In genomic region chr4:4385729-4386295, GRCh38 we compare ENCODE assay signal across 8 cellular contexts. TPM values are rescaled to one million over a fixed set of nuclear protein-coding genes. Genes with fewer than 3 reads are reported as not detected.
DNase-seq lines count a peak whose midpoint lies in the region; ATAC-seq and TF ChIP-seq lines count a peak whose summit lies in the region.

No MANE protein-coding gene starts in this region.

- H3K9me3 Mint-ChIP-seq in activated CD4-positive, alpha-beta T cell treated with anti-CD3 and anti-CD28 coated beads, Interleukin-2, amount 10 ng/mL, durations not matched to agents 7 days and 5 days: no peaks in the 10 kb centered on the region
- no peaks in the 10 kb centered on the region for H3K9me3 Mint-ChIP-seq in activated CD8-positive, alpha-beta T cell treated with anti-CD3 and anti-CD28 coated beads for 36 hours
- no peaks in the 10 kb centered on the region for H3K9me3 Mint-ChIP-seq in stimulated activated naive B cell treated with anti-CD40 and anti-IgM and Interleukin-4, amounts not matched to agents 10 μg/mL and 1 μg/mL and 100 μg/mL, for 72 hours

- TF ChIP-seq CTCF in activated CD8-positive, alpha-beta T cell treated with anti-CD3 and anti-CD28 coated beads for 36 hours (IDR thresholded peaks at IDR 0.05): no peak

- POLR2A ChIA-PET in activated CD4-positive, alpha-beta T cell treated with anti-CD3 and anti-CD28 coated beads, Interleukin-2, amount 10 ng/mL, durations not matched to agents 7 days and 5 days (lab: Charles Lee): no interaction called here
- POLR2A ChIA-PET in activated CD8-positive, alpha-beta T cell treated with anti-CD3 and anti-CD28 coated beads for 36 hours (lab: Charles Lee): no interaction called here

- DNase-seq in activated CD4-positive, alpha-beta T cell treated with anti-CD3 and anti-CD28 coated beads, Interleukin-2, amount 10 ng/mL, durations not matched to agents 7 days and 5 days: no peak
- no peak for DNase-seq in activated CD4-positive, alpha-beta T cell treated with anti-CD3 and anti-CD28 coated beads for 48 hours
- no peak for DNase-seq in activated CD8-positive, alpha-beta T cell treated with anti-CD3 and anti-CD28 coated beads for 36 hours
- no peak for DNase-seq in stimulated activated naive B cell treated with anti-CD40 and anti-IgM and Interleukin-4, amounts not matched to agents 10 μg/mL and 1 μg/mL and 100 μg/mL, for 72 hours
- DNase-seq in stimulated activated CD4-positive, alpha-beta T cell treated with anti-CD3 and anti-CD28 coated beads, Interleukin-2, amount 100 ng/mL, for 48 hours: no peak
- DNase-seq in NCI-H1417 (lab: John Stamatoyannopoulos, UW) (no peak), SW 1271 (lab: John Stamatoyannopoulos, UW) (no peak)

- peaks cover 14% of the 10 kb centered on the region for H3K4me1 Mint-ChIP-seq in activated CD4-positive, alpha-beta T cell treated with anti-CD3 and anti-CD28 coated beads, Interleukin-2, amount 10 ng/mL, durations not matched to agents 7 days and 5 days
- peaks cover 12% of the 10 kb centered on the region for H3K4me1 Mint-ChIP-seq in activated CD8-positive, alpha-beta T cell treated with anti-CD3 and anti-CD28 coated beads for 36 hours (ENCODE audit: low read depth)
- H3K4me1 Mint-ChIP-seq in stimulated activated naive B cell treated with anti-CD40 and anti-IgM and Interleukin-4, amounts not matched to agents 10 μg/mL and 1 μg/mL and 100 μg/mL, for 72 hours: peaks cover 7 to 21% of the 10 kb centered on the region in 2 donors

- peaks cover 3% of the 10 kb centered on the region for H3K36me3 Mint-ChIP-seq in activated CD4-positive, alpha-beta T cell treated with anti-CD3 and anti-CD28 coated beads, Interleukin-2, amount 10 ng/mL, durations not matched to agents 7 days and 5 days (ENCODE audit: low read depth)
- H3K36me3 Mint-ChIP-seq in activated CD8-positive, alpha-beta T cell treated with anti-CD3 and anti-CD28 coated beads for 36 hours (ENCODE audit: low read depth): no peaks in the 10 kb centered on the region
- no peaks in the 10 kb centered on the region for H3K36me3 Mint-ChIP-seq in stimulated activated naive B cell treated with anti-CD40 and anti-IgM and Interleukin-4, amounts not matched to agents 10 μg/mL and 1 μg/mL and 100 μg/mL, for 72 hours

- H3K4me3 Mint-ChIP-seq in activated CD4-positive, alpha-beta T cell treated with anti-CD3 and anti-CD28 coated beads, Interleukin-2, amount 10 ng/mL, durations not matched to agents 7 days and 5 days: peak overlapping the region; percentile 78
- H3K4me3 Mint-ChIP-seq in activated CD8-positive, alpha-beta T cell treated with anti-CD3 and anti-CD28 coated beads for 36 hours: peak overlapping the region; percentile 76
- peak overlapping the region; percentile 66 to 79 for H3K4me3 Mint-ChIP-seq in stimulated activated naive B cell treated with anti-CD40 and anti-IgM and Interleukin-4, amounts not matched to agents 10 μg/mL and 1 μg/mL and 100 μg/mL, for 72 hours

- intact Hi-C loops in activated CD8-positive, alpha-beta T cell treated with anti-CD3 and anti-CD28 coated beads for 36 hours (cut with micrococcal nuclease): loop anchor here (1.0 kb wide), 1 partner anchor 44 kb away; no protein-coding TSS in a partner anchor

- H3K4me3 ChIP-seq in iPS-11a (ENCODE audit: low read depth, low read length): peak overlapping the region; percentile 69

- peaks cover 54% of the 10 kb centered on the region for H3K27me3 Mint-ChIP-seq in activated CD4-positive, alpha-beta T cell treated with anti-CD3 and anti-CD28 coated beads, Interleukin-2, amount 10 ng/mL, durations not matched to agents 7 days and 5 days
- H3K27me3 Mint-ChIP-seq in activated CD8-positive, alpha-beta T cell treated with anti-CD3 and anti-CD28 coated beads for 36 hours: peaks cover 11% of the 10 kb centered on the region
- H3K27me3 Mint-ChIP-seq in stimulated activated naive B cell treated with anti-CD40 and anti-IgM and Interleukin-4, amounts not matched to agents 10 μg/mL and 1 μg/mL and 100 μg/mL, for 72 hours: peaks cover 64 to 84% of the 10 kb centered on the region in 2 donors

- peak; percentile 2 for ATAC-seq in activated CD8-positive, alpha-beta T cell treated with anti-CD3 and anti-CD28 coated beads for 36 hours
- no peak for ATAC-seq in stimulated activated naive B cell treated with anti-CD40 and anti-IgM and Interleukin-4, amounts not matched to agents 10 μg/mL and 1 μg/mL and 100 μg/mL, for 72 hours (replicated peaks)

- no peak overlapping the region for H3K27ac Mint-ChIP-seq in activated CD4-positive, alpha-beta T cell treated with anti-CD3 and anti-CD28 coated beads, Interleukin-2, amount 10 ng/mL, durations not matched to agents 7 days and 5 days
- H3K27ac Mint-ChIP-seq in activated CD8-positive, alpha-beta T cell treated with anti-CD3 and anti-CD28 coated beads for 36 hours: no peak overlapping the region
- no peak overlapping the region for H3K27ac Mint-ChIP-seq in stimulated activated naive B cell treated with anti-CD40 and anti-IgM and Interleukin-4, amounts not matched to agents 10 μg/mL and 1 μg/mL and 100 μg/mL, for 72 hours

- CTCF ChIA-PET in activated CD4-positive, alpha-beta T cell treated with anti-CD3 and anti-CD28 coated beads, Interleukin-2, amount 10 ng/mL, durations not matched to agents 7 days and 5 days (lab: Charles Lee): interaction anchor here (0.6 kb wide), 1 partner anchor 15 kb away, joined by 4 read pairs; no protein-coding TSS in a partner anchor
- CTCF ChIA-PET in activated CD8-positive, alpha-beta T cell treated with anti-CD3 and anti-CD28 coated beads for 36 hours (lab: Charles Lee): interaction anchor here (1.7 kb wide), 1 partner anchor 14 kb away, joined by 4 read pairs; no protein-coding TSS in a partner anchor

RNA-seq across cellular contexts. Expression of gene NSG1, which starts 1.1 kb away (rescaled TPM):
- 10 to 100 TPM; 11.0 to 11.9 TPM for total RNA-seq in activated CD4-positive, alpha-beta T cell treated with anti-CD3 and anti-CD28 coated beads, Interleukin-2, amount 10 ng/mL, durations not matched to agents 7 days and 5 days
- 1 to 10 TPM; 5.6 to 6.6 TPM for total RNA-seq in activated CD8-positive, alpha-beta T cell treated with anti-CD3 and anti-CD28 coated beads for 36 hours
